Comparison of ENCODE assay signal across 8 cellular contexts in the genomic region with DNA sequence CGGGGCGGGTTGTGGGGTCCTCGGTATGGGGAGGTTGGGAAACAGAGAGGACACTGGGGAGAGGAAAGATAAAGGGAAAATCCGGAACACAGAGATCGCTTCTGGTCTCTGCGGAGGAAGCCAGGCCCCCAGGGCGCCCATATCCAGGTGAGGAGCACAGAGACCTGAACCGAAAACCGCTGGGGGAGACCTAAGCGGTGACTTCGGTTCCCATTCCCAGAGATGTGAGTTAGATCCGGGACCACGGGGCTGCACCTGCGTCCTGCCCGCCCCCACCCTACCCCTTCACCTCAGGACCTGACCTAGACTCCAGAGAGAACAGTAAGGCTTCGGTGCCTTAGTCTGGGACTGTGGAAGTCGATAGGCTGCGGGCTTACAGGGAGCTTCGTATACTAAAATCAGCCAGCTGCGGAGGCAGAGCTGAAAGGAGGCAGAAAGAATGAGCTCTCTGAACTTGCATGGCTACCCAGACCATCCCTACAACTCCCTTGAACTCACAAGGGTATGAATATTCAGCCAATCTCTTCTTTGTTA. TPM values are rescaled to one million over a fixed set of nuclear protein-coding genes. Genes with fewer than 3 reads are reported as not detected.
DNase-seq lines count a peak whose midpoint lies in the region; ATAC-seq, FAIRE-seq and TF ChIP-seq lines count a peak whose summit lies in the region.

No MANE protein-coding gene starts in this region.

- WGBS in A549 (ENCODE audit: missing lambda C conversion rate) = 12% methylated on average over 16 of the region's 20 CpGs

- H3K36me3 ChIP-seq in NT2/D1 (ENCODE audit: insufficient read depth, insufficient read length, low read length) (peaks cover 3% of the 10 kb centered on the region), uterus (no peaks in the 10 kb centered on the region)

- FAIRE-seq in A549 (lab: Jason Lieb, UNC) = no peak

- no peaks in the 10 kb centered on the region for H3K27me3 ChIP-seq in NT2/D1 (ENCODE audit: insufficient read depth, insufficient read length)
- no peaks in the 10 kb centered on the region for H3K27me3 ChIP-seq in mononuclear cell (ENCODE audit: insufficient read depth, low read length)
- no peaks in the 10 kb centered on the region for H3K27me3 ChIP-seq in uterus

- POLR2A ChIA-PET in A549 (lab: Yijun Ruan, JAX) = interaction anchor here (0.7 to 1.5 kb wide), 2 partner anchors 100 to 279 kb away, joined by 3 read pairs; a partner anchor contains a TSS

- TF ChIP-seq POLR2A in A549 (IDR thresholded peaks at IDR 0.05; ENCODE audit: low read length) = no peak
- TF ChIP-seq POLR2A in uterus (IDR thresholded peaks at IDR 0.05) = no peak

- peak overlapping the region; percentile 80 for H3K9ac ChIP-seq in NT2/D1 (ENCODE audit: insufficient read length, low read depth)

- TF ChIP-seq RAD21 in A549 (conservative IDR thresholded peaks at IDR 0.05 in 1 of 2, IDR thresholded peaks at IDR 0.05 in 1 of 2) = no peak

- H3K9me3 ChIP-seq in A549 = no peaks in the 10 kb centered on the region
- no peaks in the 10 kb centered on the region for H3K9me3 ChIP-seq in NT2/D1 (ENCODE audit: insufficient read depth, low read length)
- H3K9me3 ChIP-seq in mononuclear cell (ENCODE audit: low read depth, low read length) = no peaks in the 10 kb centered on the region
- no peaks in the 10 kb centered on the region for H3K9me3 ChIP-seq in uterus

- ATAC-seq in A549 (peak; percentile 54 to 60), HG03025 (IDR thresholded peaks at IDR 0.05; ENCODE audit: low FRiP score, unreplicated experiment) (peak; percentile 8)

- CTCF ChIA-PET in A549 (lab: Yijun Ruan, JAX) = interaction anchor here (0.6 to 20.0 kb wide), 5 partner anchors 28 to 255 kb away, joined by 3 to 402 read pairs (median 17); no protein-coding TSS in a partner anchor

- no peak for TF ChIP-seq CTCF in A549 (IDR thresholded peaks at IDR 0.05)
- no peak for TF ChIP-seq CTCF in GM13977 (IDR thresholded peaks at IDR 0.05; ENCODE audit: extremely low read depth, insufficient read depth, missing control alignments)
- no peak for TF ChIP-seq CTCF in uterus (IDR thresholded peaks at IDR 0.05)

- H3K4me3 ChIP-seq in A549 = peak overlapping the region; percentile 89
- peak overlapping the region; percentile 75 for H3K4me3 ChIP-seq in NT2/D1 (ENCODE audit: insufficient read length, low read depth)
- H3K4me3 ChIP-seq in mononuclear cell (ENCODE audit: low read length) = peak overlapping the region; percentile 96
- H3K4me3 ChIP-seq in uterus = peak overlapping the region; percentile 94 to 100

- peak overlapping the region; percentile 88 for H3K4me2 ChIP-seq in A549

- DNase-seq in A549 (ENCODE audit: low read depth in 1 of 2, low spot score in 1 of 2) (no peak), GM13977 (ENCODE audit: low spot score) (peak; percentile 27), NT2/D1 (ENCODE audit: low read depth, low spot score) (no peak), dermis blood vessel endothelial cell (peak; percentile 28), uterus (no peak)
- no peak for DNase-seq in central memory CD4-positive, alpha-beta T cell

- TF ChIP-seq EP300 in A549 (IDR thresholded peaks at IDR 0.05) = no peak; a peak in 1 of 5 replicates

- peak overlapping the region; percentile 95 to 98 for H3K27ac ChIP-seq in A549
- H3K27ac ChIP-seq in uterus = peak overlapping the region; percentile 99

- H3K4me1 ChIP-seq in A549 (peaks cover 33% of the 10 kb centered on the region), NT2/D1 (ENCODE audit: insufficient read depth, insufficient read length) (no peaks in the 10 kb centered on the region), mononuclear cell (ENCODE audit: insufficient read depth, low read length) (peaks cover 55% of the 10 kb centered on the region), uterus (peaks cover 5% of the 10 kb centered on the region in 2 donors)

- intact Hi-C loops in uterus (cut with DNase I; ENCODE audit: low total_unique reads) = no loop called here

- in situ Hi-C loops in GM13977 (cut with MboI; ENCODE audit: low pct_unique_long_range_greater_than_20kb, low sequenced_read_pairs, unreplicated experiment) = loop anchor here (5.0 kb wide), 1 partner anchor 34 kb away; no protein-coding TSS in a partner anchor

TF ChIP-seq in A549, 52 proteins besides CTCF, POLR2A, EP300 and RAD21:
- TF ChIP-seq EHF (CRISPR knock-in tag; IDR thresholded peaks at IDR 0.05) (no peak), JUN (IDR thresholded peaks at IDR 0.05) (peak in 1 of 2 experiments; percentile 79; a peak in 1 of 5 replicates), FOSB (CRISPR knock-in tag; IDR thresholded peaks at IDR 0.05) (no peak), MYC (IDR thresholded peaks at IDR 0.05; ENCODE audit: borderline replicate concordance, low read length) (no peak)
- TF ChIP-seq, protein P1, sequence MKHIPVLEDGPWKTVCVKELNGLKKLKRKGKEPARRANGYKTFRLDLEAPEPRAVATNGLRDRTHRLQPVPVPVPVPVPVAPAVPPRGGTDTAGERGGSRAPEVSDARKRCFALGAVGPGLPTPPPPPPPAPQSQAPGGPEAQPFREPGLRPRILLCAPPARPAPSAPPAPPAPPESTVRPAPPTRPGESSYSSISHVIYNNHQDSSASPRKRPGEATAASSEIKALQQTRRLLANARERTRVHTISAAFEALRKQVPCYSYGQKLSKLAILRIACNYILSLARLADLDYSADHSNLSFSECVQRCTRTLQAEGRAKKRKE (CRISPR knock-in tag; IDR thresholded peaks at IDR 0.05; ENCODE audit: low read depth) = no peak
TF ChIP-seq in A549: peak in this region for 1.

RNA-seq across cellular contexts. Expression of a gene that starts 0.5 kb away (rescaled TPM):
- polyA plus RNA-seq in A549 (2011; rRNA removed) = 12.2 and 15.1 TPM in 2 replicates
- 4.5 and 5.3 TPM in 2 replicates for polyA plus RNA-seq in A549 (2012; cell fraction: cytosol; rRNA removed)
- polyA plus RNA-seq in A549 (2012; cell fraction: nucleus; rRNA removed) = 5.6 and 9.1 TPM in 2 replicates
- polyA plus RNA-seq in A549 (2017; fragmentation: RNase III; extraction: RNeasy Plus Mini Kit Qiagen cat#74134 plus additional on column Dnase treatment) = 14.9 to 17.4 TPM (median 15.4 TPM) in 3 replicates
- 13.9 and 15.4 TPM in 2 replicates for polyA minus RNA-seq in A549 (2011; rRNA and poly(A)+ RNA removed)
- 22.6 and 28.8 TPM in 2 replicates for total RNA-seq in dermis blood vessel endothelial cell
- 70.8 TPM for total RNA-seq in mononuclear cell
- 100 to 1,000 TPM in 1 of 4 donors, 10 to 100 TPM in 3; 40.6 to 104 (median 58.1) TPM for total RNA-seq in uterus

RNA-seq across cellular contexts. Expression of a gene that starts 50.5 kb away (rescaled TPM):
- polyA plus RNA-seq in A549 (2011; rRNA removed) (not detected in 2 replicates), A549 (2017; fragmentation: RNase III; extraction: RNeasy Plus Mini Kit Qiagen cat#74134 plus additional on column Dnase treatment) (not detected in 3 replicates)
- not detected in 2 replicates for polyA plus RNA-seq in A549 (2012; cell fraction: cytosol; rRNA removed)
- not detected in 2 replicates for polyA plus RNA-seq in A549 (2012; cell fraction: nucleus; rRNA removed)
- not detected in 2 replicates for polyA minus RNA-seq in A549 (2011; rRNA and poly(A)+ RNA removed)
- total RNA-seq in dermis blood vessel endothelial cell (not detected in 2 replicates), mononuclear cell (not detected), uterus (not detected)

Comparison
In these comparisons a context has a peak if more than half of its experiments do, and no peak if none do; other contexts are left out.
1. DNase-seq: peak in GM13977 (single experiment) and dermis blood vessel endothelial cell (single experiment); none in A549 (0 of 2), NT2/D1 (single experiment), uterus (0 of 2) and central memory CD4-positive, alpha-beta T cell (single experiment).
2. Peak in every context shown above with its lines, with median percentiles within 50 percentile points of each other: H3K4me3 ChIP-seq.